35 cellular contexts compared by ENCODE assay signal in the genomic region with DNA sequence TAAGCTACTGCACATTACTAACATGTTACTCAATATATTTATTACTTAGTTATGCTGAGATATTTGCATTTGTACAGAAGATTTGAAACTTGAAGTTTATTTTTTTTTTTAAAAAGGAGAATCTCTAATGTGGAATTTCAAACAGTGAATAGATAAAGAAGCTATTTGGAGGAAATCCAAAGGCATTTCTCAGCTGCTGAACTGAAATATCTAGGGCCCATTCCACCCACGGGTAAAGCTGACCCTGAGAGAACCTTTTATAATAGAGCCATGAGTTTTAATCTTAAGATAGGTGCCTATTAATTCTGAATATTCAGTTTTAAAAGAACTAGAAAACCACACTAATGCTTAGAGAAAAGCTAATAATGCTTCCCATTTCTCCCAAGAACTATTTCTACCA.
"Had no signal": no experiment of that assay in that cellular context is flagged by ENCODE, and none has a peak within 500 bp of the region (broad histone marks: within the 10 kb centered on the region; RNA-seq: fewer than 3 reads in every experiment).

No MANE protein-coding gene starts in this region.

- H3K27ac Mint-ChIP-seq: activated CD4-positive, alpha-beta memory T cell treated with anti-CD3 and anti-CD28 coated beads, Interleukin-2, amount 10 ng/mL, durations not matched to agents 7 days and 5 days; activated CD8-positive, alpha-beta memory T cell treated with anti-CD3 and anti-CD28 coated beads, Interleukin-2, amount 10 ng/mL, durations not matched to agents 7 days and 5 days; activated naive CD4-positive, alpha-beta T cell treated with anti-CD3 and anti-CD28 coated beads, Interleukin-2, amount 10 ng/mL, durations not matched to agents 7 days and 5 days; activated naive CD8-positive, alpha-beta T cell; activated naive CD8-positive, alpha-beta T cell treated with anti-CD3 and anti-CD28 coated beads, Interleukin-2, amount 50 U/mL, for 24 hours had no signal

- H3K4me3 Mint-ChIP-seq: activated CD4-positive, alpha-beta memory T cell treated with anti-CD3 and anti-CD28 coated beads, Interleukin-2, amount 10 ng/mL, durations not matched to agents 7 days and 5 days; activated CD8-positive, alpha-beta memory T cell treated with anti-CD3 and anti-CD28 coated beads, Interleukin-2, amount 10 ng/mL, durations not matched to agents 7 days and 5 days; activated naive CD4-positive, alpha-beta T cell treated with anti-CD3 and anti-CD28 coated beads, Interleukin-2, amount 10 ng/mL, durations not matched to agents 7 days and 5 days; activated naive CD8-positive, alpha-beta T cell; activated naive CD8-positive, alpha-beta T cell treated with anti-CD3 and anti-CD28 coated beads, Interleukin-2, amount 50 U/mL, for 24 hours; central memory CD8-positive, alpha-beta T cell had no signal

- H3K9me3 Mint-ChIP-seq: activated CD4-positive, alpha-beta memory T cell treated with anti-CD3 and anti-CD28 coated beads, Interleukin-2, amount 10 ng/mL, durations not matched to agents 7 days and 5 days; activated naive CD4-positive, alpha-beta T cell treated with anti-CD3 and anti-CD28 coated beads, Interleukin-2, amount 10 ng/mL, durations not matched to agents 7 days and 5 days; activated naive CD8-positive, alpha-beta T cell treated with anti-CD3 and anti-CD28 coated beads, Interleukin-2, amount 50 U/mL, for 24 hours; central memory CD8-positive, alpha-beta T cell had no signal

- DNase-seq: activated CD4-positive, alpha-beta memory T cell treated with anti-CD3 and anti-CD28 coated beads, Interleukin-2, amount 10 ng/mL, durations not matched to agents 7 days and 5 days; activated CD4-positive, alpha-beta T cell treated with anti-CD3 and anti-CD28 coated beads for 1 hour; activated CD4-positive, alpha-beta T cell treated with anti-CD3 and anti-CD28 coated beads for 48 hours; activated CD4-positive, CD25-positive, alpha-beta regulatory T cell; activated CD8-positive, alpha-beta memory T cell treated with anti-CD3 and anti-CD28 coated beads for 24 hours; activated CD8-positive, alpha-beta memory T cell treated with anti-CD3 and anti-CD28 coated beads, Interleukin-2, amount 10 ng/mL, durations not matched to agents 7 days and 5 days; activated CD8-positive, alpha-beta memory T cell treated with anti-CD3 and anti-CD28 coated beads, Interleukin-2, amount 50 U/mL, for 48 hours; activated effector memory CD4-positive, alpha-beta T cell treated with Interleukin-2 at 50 U/mL for 16 hours; activated naive CD4-positive, alpha-beta T cell treated with anti-CD3 and anti-CD28 coated beads, Interleukin-2, amount 10 ng/mL, durations not matched to agents 7 days and 5 days; activated naive CD8-positive, alpha-beta T cell treated with anti-CD3 and anti-CD28 coated beads, Interleukin-2, amount 50 U/mL, for 24 hours; activated T-cell treated with anti-CD3 and anti-CD28 coated beads, Interleukin-2, amount 50 U/mL, for 48 hours; amniotic stem cell; aorta; Karpas-422; KBM-7; MG63; NCI-H1048; NCI-H1105 treated with DMSO at 0.1 percent for 48 hours; NCI-H1436; NCI-H1694; NCI-H1930; NCI-H2081 treated with DMSO at 0.1 percent for 48 hours; NCI-H2171; NCI-H2227 treated with DMSO at 0.1 percent for 48 hours; NCI-H446 treated with DMSO at 0.1 percent for 48 hours; NCI-H524; Right ventricle myocardium superior; SW 1271; T-helper 1 cell; T-helper 2 cell; T-helper 9 cell; WERI-Rb-1 had no signal

- H3K9me3 ChIP-seq: MG63 had no signal

- H3K27me3 Mint-ChIP-seq: activated naive CD4-positive, alpha-beta T cell treated with anti-CD3 and anti-CD28 coated beads, Interleukin-2, amount 10 ng/mL, durations not matched to agents 7 days and 5 days; activated naive CD8-positive, alpha-beta T cell had no signal

- H3K36me3 Mint-ChIP-seq: activated CD8-positive, alpha-beta memory T cell treated with anti-CD3 and anti-CD28 coated beads, Interleukin-2, amount 10 ng/mL, durations not matched to agents 7 days and 5 days; activated naive CD4-positive, alpha-beta T cell treated with anti-CD3 and anti-CD28 coated beads, Interleukin-2, amount 10 ng/mL, durations not matched to agents 7 days and 5 days had no signal

- H3K27me3 ChIP-seq: cardiac muscle cell had no signal

- H3K4me3 ChIP-seq: cardiac muscle cell, MG63 had no signal

- H3K4me1 Mint-ChIP-seq: activated CD4-positive, alpha-beta memory T cell treated with anti-CD3 and anti-CD28 coated beads, Interleukin-2, amount 10 ng/mL, durations not matched to agents 7 days and 5 days; activated CD8-positive, alpha-beta memory T cell treated with anti-CD3 and anti-CD28 coated beads, Interleukin-2, amount 10 ng/mL, durations not matched to agents 7 days and 5 days; activated naive CD4-positive, alpha-beta T cell treated with anti-CD3 and anti-CD28 coated beads, Interleukin-2, amount 10 ng/mL, durations not matched to agents 7 days and 5 days; central memory CD8-positive, alpha-beta T cell had no signal

- H3K27ac ChIP-seq: cardiac muscle cell had no signal

- H3K36me3 ChIP-seq: cardiac muscle cell, MG63, WERI-Rb-1 had no signal

- ATAC-seq: activated CD8-positive, alpha-beta memory T cell treated with anti-CD3 and anti-CD28 coated beads, Interleukin-2, amount 10 ng/mL, durations not matched to agents 7 days and 5 days; activated naive CD8-positive, alpha-beta T cell treated with anti-CD3 and anti-CD28 coated beads, Interleukin-2, amount 50 U/mL, for 24 hours had no signal
